16 cellular contexts compared by ENCODE assay signal in genomic region chr2:60302377-60303126, GRCh38.
"Had no signal": no experiment of that assay in that cellular context is flagged by ENCODE, and none has a peak within 500 bp of the region (broad histone marks: within the 10 kb centered on the region; RNA-seq: fewer than 3 reads in every experiment).

No MANE protein-coding gene starts in this region.

- DNase-seq: activated CD4-positive, alpha-beta T cell treated with anti-CD3 and anti-CD28 coated beads, Interleukin-2, amount 10 ng/mL, durations not matched to agents 24 days and 14 days; activated CD8-positive, alpha-beta memory T cell treated with anti-CD3 and anti-CD28 coated beads, Interleukin-2, amount 50 U/mL, for 4 hours; activated CD8-positive, alpha-beta T cell treated with anti-CD3 and anti-CD28 coated beads, Interleukin-2, amount 10 ng/mL, durations not matched to agents 7 days and 5 days; activated effector memory CD4-positive, alpha-beta T cell treated with anti-CD3 and anti-CD28 coated beads, Interleukin-2, amount 50 U/mL, for 16 hours; activated T-cell treated with anti-CD3 and anti-CD28 coated beads, Interleukin-2, amount 50 U/mL, for 48 hours; dorsolateral prefrontal cortex; glutamatergic neuron; immature natural killer cell; left colon; lower lobe of right lung; psoas muscle had no signal

- H3K9me3 Mint-ChIP-seq: activated CD4-positive, alpha-beta T cell treated with anti-CD3 and anti-CD28 coated beads, Interleukin-2, amount 10 ng/mL, durations not matched to agents 24 days and 14 days; activated naive CD4-positive, alpha-beta T cell treated with anti-CD3 and anti-CD28 coated beads, Interleukin-2, amount 50 U/mL, for 72 hours; immature natural killer cell; neural crest cell; T-helper 1 cell treated with Interleukin-12 subunit alpha and Interleukin-12 subunit beta and Interleukin-4 antibody, amounts not matched to agents 30 μg/mL and 1 μg/mL, for 36 hours had no signal

- H3K4me3 ChIP-seq: dorsolateral prefrontal cortex, esophagus muscularis mucosa, lower lobe of right lung, psoas muscle had no signal

- H3K27ac Mint-ChIP-seq: activated CD4-positive, alpha-beta T cell treated with anti-CD3 and anti-CD28 coated beads, Interleukin-2, amount 10 ng/mL, durations not matched to agents 24 days and 14 days; activated CD8-positive, alpha-beta T cell treated with anti-CD3 and anti-CD28 coated beads, Interleukin-2, amount 10 ng/mL, durations not matched to agents 7 days and 5 days; activated naive CD4-positive, alpha-beta T cell treated with anti-CD3 and anti-CD28 coated beads, Interleukin-2, amount 50 U/mL, for 72 hours; immature natural killer cell; T-helper 1 cell treated with Interleukin-12 subunit alpha and Interleukin-12 subunit beta and Interleukin-4 antibody, amounts not matched to agents 30 μg/mL and 1 μg/mL, for 36 hours had no signal

- H3K36me3 Mint-ChIP-seq: activated naive CD4-positive, alpha-beta T cell treated with anti-CD3 and anti-CD28 coated beads, Interleukin-2, amount 50 U/mL, for 72 hours; immature natural killer cell had no signal

- H3K4me1 ChIP-seq: psoas muscle had no signal

- H3K27ac ChIP-seq: dorsolateral prefrontal cortex, esophagus muscularis mucosa, lower lobe of right lung, psoas muscle had no signal

- H3K36me3 ChIP-seq: esophagus muscularis mucosa, lower lobe of right lung had no signal

- H3K4me3 Mint-ChIP-seq: activated CD4-positive, alpha-beta T cell treated with anti-CD3 and anti-CD28 coated beads, Interleukin-2, amount 10 ng/mL, durations not matched to agents 24 days and 14 days; activated CD8-positive, alpha-beta T cell treated with anti-CD3 and anti-CD28 coated beads, Interleukin-2, amount 10 ng/mL, durations not matched to agents 7 days and 5 days; immature natural killer cell; neural crest cell; T-helper 1 cell treated with Interleukin-12 subunit alpha and Interleukin-12 subunit beta and Interleukin-4 antibody, amounts not matched to agents 30 μg/mL and 1 μg/mL, for 36 hours had no signal

- H3K4me1 Mint-ChIP-seq: activated CD4-positive, alpha-beta T cell treated with anti-CD3 and anti-CD28 coated beads, Interleukin-2, amount 10 ng/mL, durations not matched to agents 24 days and 14 days had no signal

- ATAC-seq: activated CD8-positive, alpha-beta T cell treated with anti-CD3 and anti-CD28 coated beads, Interleukin-2, amount 10 ng/mL, durations not matched to agents 7 days and 5 days; activated naive CD4-positive, alpha-beta T cell treated with anti-CD3 and anti-CD28 coated beads, Interleukin-2, amount 50 U/mL, for 72 hours; left colon; lower lobe of right lung; psoas muscle; sciatic nerve had no signal

- H3K9me3 ChIP-seq: esophagus muscularis mucosa, lower lobe of right lung, psoas muscle had no signal
